In the genomic region with DNA sequence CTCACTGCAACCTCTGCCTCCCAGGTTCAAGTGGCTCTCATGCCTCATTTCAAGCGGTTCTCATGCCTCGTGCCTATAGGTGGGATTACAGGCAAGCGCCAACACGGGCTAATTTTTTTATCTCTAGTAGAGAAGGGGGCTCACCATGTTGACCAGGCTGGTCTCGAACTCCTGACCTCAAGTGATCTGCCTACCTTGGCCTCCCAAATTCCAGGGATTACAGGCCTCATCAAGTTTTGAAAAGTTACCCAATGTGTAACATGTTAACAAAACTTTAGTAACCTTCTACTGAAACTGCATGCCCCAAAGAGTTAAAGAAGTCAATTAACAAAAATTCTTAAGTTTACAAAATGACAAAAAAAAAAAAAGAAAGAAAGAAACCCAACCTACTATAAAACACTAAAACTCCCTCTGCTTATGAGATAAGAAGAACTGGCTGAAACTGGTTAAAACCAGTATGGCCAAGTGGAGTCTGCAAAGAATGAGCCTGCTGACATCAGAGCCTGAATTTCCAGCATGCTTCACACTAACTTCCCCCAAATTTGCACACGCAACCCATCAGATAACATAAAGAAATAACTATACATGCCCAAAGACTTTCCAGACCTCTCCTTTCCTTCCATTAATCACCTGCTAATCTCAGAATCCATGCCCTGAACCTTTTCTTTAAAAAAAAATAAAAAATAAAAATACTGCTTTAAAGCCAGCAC, we compare ENCODE assay signal across 13 cellular contexts. TPM values are rescaled to one million over a fixed set of nuclear protein-coding genes. Genes with fewer than 3 reads are reported as not detected.
A peak's percentile ranks its signal among the peaks of the same experiment; 100 is the strongest.
DNase-seq lines count a peak whose midpoint lies in the region; ATAC-seq and TF ChIP-seq lines count a peak whose summit lies in the region.
"Had no signal": no experiment of that assay in that cellular context is flagged by ENCODE, and none has a peak within 500 bp of the region (broad histone marks: within the 10 kb centered on the region; RNA-seq: fewer than 3 reads in every experiment).

No MANE protein-coding gene starts in this region.

- peaks cover 22% of the 10 kb centered on the region for H3K36me3 ChIP-seq in CD8-positive, alpha-beta memory T cell (ENCODE audit: insufficient read depth, low read length)
- peaks cover 18% of the 10 kb centered on the region for H3K36me3 ChIP-seq in colonic mucosa

- H3K27me3 ChIP-seq in CD8-positive, alpha-beta memory T cell (ENCODE audit: insufficient read depth, low read length, poor library complexity, severe bottlenecking): no peaks in the 10 kb centered on the region
- H3K27me3 ChIP-seq in colonic mucosa: no peaks in the 10 kb centered on the region
- H3K27me3 ChIP-seq: right atrium auricular region had no signal

- ATAC-seq in GM19467 (IDR thresholded peaks at IDR 0.05; ENCODE audit: unreplicated experiment): no peak
- ATAC-seq: stimulated activated naive CD8-positive, alpha-beta T cell treated with anti-CD3 and anti-CD28 coated beads, Interleukin-15, Interleukin-2, amounts not matched to agents 100 U/mL and 50 U/mL, for 24 hours had no signal

- peak overlapping the region in 6 of 8 donors; percentile 10 to 85 (median 66) for H3K27ac Mint-ChIP-seq in CD8-positive, alpha-beta memory T cell
- H3K27ac Mint-ChIP-seq in nephron: peak overlapping the region in 2 of 3 experiments; percentile 69 to 71

- H3K36me3 Mint-ChIP-seq in CD8-positive, alpha-beta memory T cell: peaks cover 0 to 74% (median 20%) of the 10 kb centered on the region in 3 donors
- H3K36me3 Mint-ChIP-seq in nephron (ENCODE audit: low read depth): peaks cover 81% of the 10 kb centered on the region

- H3K9ac ChIP-seq in colonic mucosa (ENCODE audit: low read depth in 2 of 2, low read length in 2 of 2): no peak overlapping the region

- H3K4me3 ChIP-seq in CD8-positive, alpha-beta memory T cell (ENCODE audit: low read length): no peak overlapping the region
- no peak overlapping the region for H3K4me3 ChIP-seq in NB4 (ENCODE audit: low read depth, low read length)
- H3K4me3 ChIP-seq in colonic mucosa: no peak overlapping the region
- H3K4me3 ChIP-seq: coronary artery, right atrium auricular region had no signal

- no peak overlapping the region for H3K4me3 Mint-ChIP-seq in CD8-positive, alpha-beta memory T cell
- H3K4me3 Mint-ChIP-seq in nephron: no peak overlapping the region

- H3K4me1 Mint-ChIP-seq in CD8-positive, alpha-beta memory T cell: peaks cover 24 to 40% (median 37%) of the 10 kb centered on the region in 3 donors
- H3K4me1 Mint-ChIP-seq in nephron: no peaks in the 10 kb centered on the region

- intact Hi-C loops in colonic mucosa (cut with DNase I): no loop called here

- POLR2A ChIA-PET in CD8-positive, alpha-beta memory T cell (lab: Charles Lee): no interaction called here

- H3K27me3 Mint-ChIP-seq in CD8-positive, alpha-beta memory T cell: no peaks in the 10 kb centered on the region
- no peaks in the 10 kb centered on the region for H3K27me3 Mint-ChIP-seq in nephron (ENCODE audit: low read depth)

- peaks cover 5% of the 10 kb centered on the region for H3K4me1 ChIP-seq in CD8-positive, alpha-beta memory T cell (ENCODE audit: insufficient read depth, low read length)
- no peaks in the 10 kb centered on the region for H3K4me1 ChIP-seq in colonic mucosa
- H3K4me1 ChIP-seq: right atrium auricular region had no signal

- DNase-seq in CD8-positive, alpha-beta memory T cell: no peak
- DNase-seq in NB4 (ENCODE audit: low read depth) (peak; percentile 19), colonic mucosa (peak; percentile 62), DMS114 treated with DMSO at 0.1 percent for 48 hours (lab: John Stamatoyannopoulos, UW; ENCODE audit: unreplicated experiment) (no peak), COLO829 (ENCODE audit: low spot score) (no peak)
- DNase-seq: NCI-H226; stimulated activated CD4-positive, alpha-beta T cell treated with anti-CD3 and anti-CD28 coated beads, Interleukin-4, amount 100 ng/mL, for 24 hours; stimulated activated naive CD8-positive, alpha-beta T cell treated with anti-CD3 and anti-CD28 coated beads, Interleukin-15, Interleukin-2, amounts not matched to agents 100 U/mL and 50 U/mL, for 24 hours had no signal

- CTCF ChIA-PET in CD8-positive, alpha-beta memory T cell (lab: Charles Lee): no interaction called here

- no peaks in the 10 kb centered on the region for H3K9me3 Mint-ChIP-seq in CD8-positive, alpha-beta memory T cell
- no peaks in the 10 kb centered on the region for H3K9me3 Mint-ChIP-seq in nephron

- no peak for TF ChIP-seq POLR2A in NB4 (IDR thresholded peaks at IDR 0.05; ENCODE audit: extremely low read depth, insufficient read length)

- no peaks in the 10 kb centered on the region for H3K9me3 ChIP-seq in CD8-positive, alpha-beta memory T cell (ENCODE audit: low read length)
- H3K9me3 ChIP-seq in colonic mucosa: no peaks in the 10 kb centered on the region
- H3K9me3 ChIP-seq: right atrium auricular region had no signal

- TF ChIP-seq CTCF in NB4 (IDR thresholded peaks at IDR 0.05; ENCODE audit: low read depth, low read length) (no peak), colonic mucosa (IDR thresholded peaks at IDR 0.05) (no peak), nephron (IDR thresholded peaks at IDR 0.05; ENCODE audit: unreplicated experiment in 3 of 3) (no peak)

- H3K27ac ChIP-seq in CD8-positive, alpha-beta memory T cell (ENCODE audit: low read depth, low read length): peak overlapping the region; percentile 62
- H3K27ac ChIP-seq in colonic mucosa: no peak overlapping the region
- H3K27ac ChIP-seq: C4-2B, coronary artery, right atrium auricular region had no signal

RNA-seq across cellular contexts. Expression of gene PSMG1, which starts 25.5 kb away (rescaled TPM):
- 100 to 1,000 TPM; 102 to 105 TPM for total RNA-seq in CD8-positive, alpha-beta memory T cell
- 37.2 TPM for polyA plus RNA-seq in CD8-positive, alpha-beta memory T cell
- total RNA-seq in colonic mucosa: 10 to 100 TPM; 41.2 to 78.1 TPM

Comparison
In these comparisons a context has a peak if more than half of its experiments do, and no peak if none do; other contexts are left out.
1. DNase-seq: peak in NB4 (single experiment) and colonic mucosa (single experiment); none in CD8-positive, alpha-beta memory T cell (0 of 5), DMS114 treated with DMSO at 0.1 percent for 48 hours (single experiment) and COLO829 (single experiment).